In the genomic region with DNA sequence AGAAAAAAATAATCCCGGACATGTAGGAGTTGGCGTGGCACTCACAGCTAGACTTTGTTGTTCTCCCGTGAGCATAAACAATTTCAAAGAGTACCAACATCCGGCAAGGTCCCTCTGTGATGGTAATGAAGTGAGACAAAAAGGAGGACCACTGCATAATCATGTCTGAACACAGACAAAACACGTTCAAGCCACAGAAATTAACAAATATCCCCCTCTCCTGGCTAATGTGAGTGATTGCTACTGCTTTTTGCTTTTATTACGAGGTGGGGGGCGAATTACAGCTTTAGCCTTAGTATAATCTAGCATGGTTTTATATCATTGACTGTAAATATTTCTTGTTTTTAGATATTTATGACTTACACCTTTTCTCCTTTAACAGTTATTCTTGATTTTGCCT, we compare ENCODE assay signal across 8 cellular contexts.
DNase-seq lines count a peak whose midpoint lies in the region; ATAC-seq and TF ChIP-seq lines count a peak whose summit lies in the region.

No MANE protein-coding gene starts in this region.

- H2AK5ac ChIP-seq in mesenchymal stem cell (ENCODE audit: low read length, severe bottlenecking) = no peak overlapping the region

- TF ChIP-seq CTCF in ascending aorta (IDR thresholded peaks at IDR 0.05) (peak; percentile 19 to 56 (median 28)), gastrocnemius medialis (IDR thresholded peaks at IDR 0.05 in 4 of 5, conservative IDR thresholded peaks at IDR 0.05 in 1 of 5) (peak in 1 of 5 experiments; percentile 16)

- no peaks in the 10 kb centered on the region for H3K79me1 ChIP-seq in mesenchymal stem cell (replicated peaks; ENCODE audit: low read length, poor library complexity, severe bottlenecking)

- no peak for TF ChIP-seq POLR2A in gastrocnemius medialis (IDR thresholded peaks at IDR 0.05)

- H4K8ac ChIP-seq in mesenchymal stem cell (ENCODE audit: low read length) = no peak overlapping the region

- intact Hi-C loops in ascending aorta (cut with DNase I) (loop anchor here (1.0 kb wide), 1 partner anchor 349 kb away; no protein-coding TSS in a partner anchor), gastrocnemius medialis (cut with DNase I; ENCODE audit: low total_unique reads) (no loop called here)

- in situ Hi-C loops in gastrocnemius medialis (cut with MboI; ENCODE audit: low sequenced_read_pairs in 4 of 4) = no loop called here

- H4K91ac ChIP-seq in mesenchymal stem cell (ENCODE audit: low read length) = no peak overlapping the region

- H3K14ac ChIP-seq in mesenchymal stem cell (ENCODE audit: low read length in 2 of 2) = no peak overlapping the region

- H3K36me3 ChIP-seq in ascending aorta (no peaks in the 10 kb centered on the region), mesenchymal stem cell (ENCODE audit: control insufficient read depth in 1 of 2, insufficient read depth in 2 of 2, low read depth in 1 of 2, low read length in 2 of 2) (no peaks in the 10 kb centered on the region), gastrocnemius medialis (no peaks in the 10 kb centered on the region)

- H2BK12ac ChIP-seq in mesenchymal stem cell (ENCODE audit: low read length in 2 of 2) = no peak overlapping the region

- H2BK5ac ChIP-seq in mesenchymal stem cell (ENCODE audit: low read depth, low read length, poor library complexity, severe bottlenecking) = no peak overlapping the region

- no peak overlapping the region for H2BK15ac ChIP-seq in mesenchymal stem cell (ENCODE audit: low read depth, poor library complexity, severe bottlenecking)

- H3K9me3 ChIP-seq in ascending aorta (no peaks in the 10 kb centered on the region), mesenchymal stem cell (ENCODE audit: control insufficient read depth, low read length) (no peaks in the 10 kb centered on the region), gastrocnemius medialis (no peaks in the 10 kb centered on the region)

- H3K27me3 ChIP-seq in ascending aorta = no peaks in the 10 kb centered on the region
- H3K27me3 ChIP-seq in mesenchymal stem cell (ENCODE audit: control insufficient read depth in 1 of 2, insufficient read depth in 1 of 2, low read length in 2 of 2) = peaks cover 0 to 39% of the 10 kb centered on the region in 2 experiments
- H3K27me3 ChIP-seq in gastrocnemius medialis = peaks cover 0 to 6% (median 0%) of the 10 kb centered on the region in 3 donors

- no CpG with 5 or more reads among the region's 7 CpGs for WGBS in mesenchymal stem cell

- H3K4me1 ChIP-seq in ascending aorta (no peaks in the 10 kb centered on the region), mesenchymal stem cell (ENCODE audit: control insufficient read depth, insufficient read depth, low read depth, low read length) (no peaks in the 10 kb centered on the region), gastrocnemius medialis (no peaks in the 10 kb centered on the region)

- peak overlapping the region; percentile 47 for H3K9ac ChIP-seq in mesenchymal stem cell (ENCODE audit: low read length)

- DNase-seq in EL (peak; percentile 24), NCI-H1092 (lab: John Stamatoyannopoulos, UW) (peak; percentile 1), ascending aorta (ENCODE audit: low spot score in 2 of 2) (no peak), mesenchymal stem cell (peak; percentile 25), gastrocnemius medialis (no peak), HK-2 (ENCODE audit: unreplicated experiment) (no peak), amygdala (lab: John Stamatoyannopoulos, UW) (no peak), caudate nucleus (lab: John Stamatoyannopoulos, UW) (no peak)

- H3K4me3 ChIP-seq in ascending aorta (peak overlapping the region in 1 of 2 donors; percentile 17), mesenchymal stem cell (ENCODE audit: insufficient read depth in 1 of 2, low read depth in 1 of 2, low read length in 2 of 2) (no peak overlapping the region), gastrocnemius medialis (no peak overlapping the region)

- peak overlapping the region in 1 of 2 donors; percentile 41 for H3K27ac ChIP-seq in ascending aorta
- no peak overlapping the region for H3K27ac ChIP-seq in mesenchymal stem cell (ENCODE audit: low read length, poor library complexity, severe bottlenecking)
- no peak overlapping the region for H3K27ac ChIP-seq in gastrocnemius medialis
- no peak overlapping the region for H3K27ac ChIP-seq in caudate nucleus (ENCODE audit: low read depth, low read length)

- no peak for ATAC-seq in gastrocnemius medialis

- no peak overlapping the region for H2BK120ac ChIP-seq in mesenchymal stem cell (ENCODE audit: low read depth, low read length)

- no peak overlapping the region for H3K4me2 ChIP-seq in mesenchymal stem cell (ENCODE audit: low read length, poor library complexity, severe bottlenecking)

- no peak overlapping the region for H2AFZ ChIP-seq in mesenchymal stem cell (ENCODE audit: low read depth, low read length)

- H3K4ac ChIP-seq in mesenchymal stem cell (ENCODE audit: low read depth in 1 of 2, low read length in 2 of 2) = no peak overlapping the region

- no peak overlapping the region for H3K18ac ChIP-seq in mesenchymal stem cell (ENCODE audit: low read depth in 1 of 2, low read length in 2 of 2)

- no peak overlapping the region for H3K23ac ChIP-seq in mesenchymal stem cell (ENCODE audit: low read length in 2 of 2)

Comparison
In these comparisons a context has a peak if more than half of its experiments do, and no peak if none do; other contexts are left out.
1. DNase-seq: peak in EL (single experiment), NCI-H1092 (single experiment) and mesenchymal stem cell (single experiment); none in ascending aorta (0 of 2), gastrocnemius medialis (0 of 2), HK-2 (single experiment), amygdala (0 of 56) and caudate nucleus (0 of 61).